ENCODE assay signal across 10 cellular contexts in the genomic region with DNA sequence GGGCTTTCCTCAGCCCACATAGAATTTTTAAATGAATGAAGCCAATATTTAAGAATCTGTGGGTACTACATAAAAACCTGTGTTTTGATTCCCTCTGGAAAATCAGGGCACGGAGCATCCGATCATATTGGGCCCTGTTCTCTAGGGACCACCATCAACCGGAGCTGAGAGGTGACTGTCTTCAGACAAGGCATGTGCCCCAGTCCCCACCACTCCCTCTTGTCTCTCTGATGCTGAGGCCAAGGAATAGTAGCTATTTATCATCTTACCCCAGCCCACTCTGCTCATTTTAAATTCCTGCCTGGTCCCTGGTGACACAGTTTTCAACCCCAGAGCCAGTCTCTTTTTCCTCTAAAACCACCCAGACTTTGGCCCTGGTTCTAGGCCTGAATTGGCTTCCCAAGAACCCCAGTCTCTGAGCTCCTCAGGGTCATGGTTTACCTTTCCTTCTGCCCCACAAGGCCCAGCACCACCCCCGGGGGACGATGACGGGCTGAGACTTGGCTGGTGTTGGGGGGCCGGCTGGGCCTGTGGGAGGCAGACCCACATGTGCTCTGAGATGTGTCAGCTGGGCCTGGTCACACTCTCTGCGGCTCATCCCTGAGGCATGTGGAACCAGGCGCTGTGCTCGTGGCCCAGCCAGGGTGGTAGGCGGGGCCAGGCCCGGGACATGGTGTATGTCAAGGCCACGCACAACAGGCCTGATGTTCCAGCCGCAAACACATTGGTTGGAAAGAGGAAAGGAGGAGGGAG.
A peak's percentile ranks its signal among the peaks of the same experiment; 100 is the strongest.
DNase-seq lines count a peak whose midpoint lies in the region; ATAC-seq and TF ChIP-seq lines count a peak whose summit lies in the region.
"Had no signal": no experiment of that assay in that cellular context is flagged by ENCODE, and none has a peak within 500 bp of the region (broad histone marks: within the 10 kb centered on the region; RNA-seq: fewer than 3 reads in every experiment).

No MANE protein-coding gene starts in this region.

- no peaks in the 10 kb centered on the region for H3K79me1 ChIP-seq in mesendoderm (ENCODE audit: low read length)

- H3K27me3 Mint-ChIP-seq in endodermal cell (ENCODE audit: insufficient read depth), result peaks cover 2% of the 10 kb centered on the region

- H3K23ac ChIP-seq in mesendoderm (ENCODE audit: low read length), result no peak overlapping the region

- H4K8ac ChIP-seq in mesendoderm (ENCODE audit: low read depth, low read length), result no peak overlapping the region

- H3K27ac Mint-ChIP-seq in endodermal cell, result no peak overlapping the region
- H3K27ac Mint-ChIP-seq: activated naive CD4-positive, alpha-beta T cell treated with anti-CD3 and anti-CD28 coated beads for 36 hours had no signal

- H3K4me3 ChIP-seq in endodermal cell (ENCODE audit: low read length), result no peak overlapping the region
- H3K4me3 ChIP-seq in mesendoderm (ENCODE audit: low read length), result no peak overlapping the region
- H3K4me3 ChIP-seq in thoracic aorta, result no peak overlapping the region

- no peak overlapping the region for H3K9ac ChIP-seq in endodermal cell (ENCODE audit: extremely low read depth, low read length, poor library complexity, severe bottlenecking)
- H3K9ac ChIP-seq in mesendoderm (ENCODE audit: low read length), result no peak overlapping the region

- no peak overlapping the region for H2BK120ac ChIP-seq in mesendoderm (ENCODE audit: low read depth, low read length)

- H3K36me3 ChIP-seq in endodermal cell (ENCODE audit: control insufficient read depth, insufficient read depth, low read length) (no peaks in the 10 kb centered on the region), mesendoderm (ENCODE audit: control insufficient read depth, insufficient read depth, low read length) (no peaks in the 10 kb centered on the region), thoracic aorta (no peaks in the 10 kb centered on the region)

- 92 to 98% methylated on average over 7 to 14 of the region's 14 CpGs for WGBS in endodermal cell (ENCODE audit: insufficient coverage in 1 of 2, insufficient read length in 1 of 2), 2 experiments
- WGBS in mesendoderm (ENCODE audit: extremely low coverage, insufficient coverage, low lambda C conversion rate), result no CpG with 5 or more reads among the region's 14 CpGs

- DNase-seq in M059J (ENCODE audit: low read depth) (peak; percentile 55), endodermal cell (peak; percentile 39), mesendoderm (no peak), thoracic aorta (ENCODE audit: low spot score) (peak; percentile 59), OCI-M1 (lab: John Stamatoyannopoulos, UW) (no peak)
- DNase-seq in activated effector memory CD4-positive, alpha-beta T cell treated with anti-CD3 and anti-CD28 coated beads, Interleukin-2, amount 50 U/mL, for 16 hours, result no peak
- DNase-seq: activated naive CD4-positive, alpha-beta T cell treated with anti-CD3 and anti-CD28 coated beads for 36 hours; Karpas-422 had no signal

- no peak overlapping the region for H2BK15ac ChIP-seq in mesendoderm (replicated peaks; ENCODE audit: low read depth)

- H4K5ac ChIP-seq in mesendoderm (ENCODE audit: low read length), result no peak overlapping the region

- H3K56ac ChIP-seq in mesendoderm (ENCODE audit: low read length), result peak overlapping the region; percentile 12

- H3K4me1 Mint-ChIP-seq in endodermal cell, result peaks cover 13% of the 10 kb centered on the region

- H3K4me1 ChIP-seq in endodermal cell (ENCODE audit: control insufficient read depth, insufficient read depth, low read length), result no peaks in the 10 kb centered on the region
- peaks cover 3% of the 10 kb centered on the region for H3K4me1 ChIP-seq in mesendoderm (ENCODE audit: control insufficient read depth, low read depth, low read length)
- peaks cover 14 to 50% of the 10 kb centered on the region in 2 donors for H3K4me1 ChIP-seq in thoracic aorta (ENCODE audit: control insufficient read depth in 1 of 2, low read depth in 2 of 2)

- no peaks in the 10 kb centered on the region for H3K9me3 Mint-ChIP-seq in endodermal cell
- H3K9me3 Mint-ChIP-seq: activated naive CD4-positive, alpha-beta T cell treated with anti-CD3 and anti-CD28 coated beads for 36 hours had no signal

- H3K79me2 ChIP-seq in mesendoderm (ENCODE audit: control insufficient read depth, insufficient read depth, low read length), result no peaks in the 10 kb centered on the region

- no peak overlapping the region for H3K4me2 ChIP-seq in mesendoderm (ENCODE audit: low read length)

- no peak overlapping the region for H2AK5ac ChIP-seq in mesendoderm (ENCODE audit: low read length)

- H3K36me3 Mint-ChIP-seq in endodermal cell (ENCODE audit: low read depth), result no peaks in the 10 kb centered on the region

- H3K18ac ChIP-seq in mesendoderm (ENCODE audit: low read length), result no peak overlapping the region

- no peak overlapping the region for H3K4me3 Mint-ChIP-seq in endodermal cell
- H3K4me3 Mint-ChIP-seq: activated naive CD4-positive, alpha-beta T cell treated with anti-CD3 and anti-CD28 coated beads for 36 hours had no signal

- TF ChIP-seq CTCF in endodermal cell (conservative IDR thresholded peaks at IDR 0.05) (no peak), thoracic aorta (IDR thresholded peaks at IDR 0.05) (no peak)

- no peak overlapping the region for H3K27ac ChIP-seq in endodermal cell (ENCODE audit: low read depth, low read length)
- no peak overlapping the region for H3K27ac ChIP-seq in mesendoderm (ENCODE audit: low read depth, low read length)
- H3K27ac ChIP-seq in thoracic aorta, result peak overlapping the region; percentile 54 to 55

- ATAC-seq in thoracic aorta (ENCODE audit: insufficient number of reproducible peaks, low FRiP score, low read depth) (peak; percentile 6), GM18519 (IDR thresholded peaks at IDR 0.05; ENCODE audit: low FRiP score, unreplicated experiment) (no peak), GM21423 (IDR thresholded peaks at IDR 0.05; ENCODE audit: unreplicated experiment) (no peak)

- H3K27me3 ChIP-seq in endodermal cell (ENCODE audit: control insufficient read depth, insufficient read depth, low read length, poor library complexity, severe bottlenecking) (no peaks in the 10 kb centered on the region), mesendoderm (ENCODE audit: insufficient read depth, low read length, poor library complexity) (no peaks in the 10 kb centered on the region), thoracic aorta (replicated peaks; ENCODE audit: insufficient read depth) (no peaks in the 10 kb centered on the region)

- no peak overlapping the region for H2BK5ac ChIP-seq in mesendoderm (ENCODE audit: low read length)

- H3K9me3 ChIP-seq in endodermal cell (ENCODE audit: control insufficient read depth, low read length) (no peaks in the 10 kb centered on the region), thoracic aorta (no peaks in the 10 kb centered on the region)

- H3K4ac ChIP-seq in mesendoderm (ENCODE audit: low read depth, low read length), result no peak overlapping the region

Comparison
In these comparisons a context has a peak if more than half of its experiments do, and no peak if none do; other contexts are left out.
1. DNase-seq: peak in M059J (single experiment), endodermal cell (single experiment) and thoracic aorta (single experiment); none in mesendoderm (single experiment), OCI-M1 (single experiment) and activated effector memory CD4-positive, alpha-beta T cell treated with anti-CD3 and anti-CD28 coated beads, Interleukin-2, amount 50 U/mL, for 16 hours (single experiment).
2. H3K27ac ChIP-seq: peak in thoracic aorta (2 of 2); none in endodermal cell (single experiment) and mesendoderm (single experiment).